Comparison of ENCODE assay signal across 9 cellular contexts in the genomic region with DNA sequence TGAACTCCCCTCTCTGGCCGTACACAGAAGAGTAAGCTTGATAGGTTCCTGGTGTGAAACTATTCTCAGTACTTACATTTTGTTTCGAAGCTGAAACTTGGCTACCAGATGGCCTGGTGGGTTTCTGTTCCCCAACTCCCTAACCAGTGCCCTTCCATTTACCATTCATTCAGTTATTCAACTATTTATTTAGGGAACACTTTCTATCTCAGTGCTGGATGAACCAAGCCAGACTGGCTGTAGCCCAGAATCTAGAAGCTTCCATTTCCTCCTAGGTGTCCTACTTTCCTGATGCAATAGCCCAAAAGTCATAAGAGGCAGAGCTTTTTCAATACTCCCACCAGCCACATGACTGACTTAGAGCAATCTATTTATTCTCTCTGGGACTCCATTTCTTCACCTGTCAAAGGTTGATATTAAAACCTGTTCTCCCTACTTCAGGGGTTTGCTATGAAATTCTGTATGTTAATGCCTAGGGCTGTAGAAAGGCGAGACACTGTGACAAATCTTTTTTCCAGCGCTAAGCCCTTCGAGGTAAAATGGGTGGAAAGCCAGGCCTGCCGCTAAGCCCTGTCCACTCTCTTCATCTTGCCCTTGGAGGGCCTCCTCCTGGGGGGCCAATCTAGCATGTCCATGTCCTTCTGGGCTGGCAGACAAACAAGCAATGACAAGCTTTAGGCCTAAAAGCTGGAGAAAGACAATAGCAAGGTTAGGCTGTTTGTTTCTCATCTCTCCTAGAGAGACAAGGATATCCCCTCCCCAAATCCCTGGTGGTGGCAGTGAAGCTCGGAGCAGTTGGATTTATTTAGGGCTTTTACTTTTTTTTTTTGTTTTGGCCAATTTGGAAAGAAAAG. TPM values are rescaled to one million over a fixed set of nuclear protein-coding genes. Genes with fewer than 3 reads are reported as not detected.
A peak's percentile ranks its signal among the peaks of the same experiment; 100 is the strongest.
DNase-seq lines count a peak whose midpoint lies in the region; ATAC-seq and TF ChIP-seq lines count a peak whose summit lies in the region.
"Had no signal": no experiment of that assay in that cellular context is flagged by ENCODE, and none has a peak within 500 bp of the region (broad histone marks: within the 10 kb centered on the region; RNA-seq: fewer than 3 reads in every experiment).

No MANE protein-coding gene starts in this region.

- H3K4me1 Mint-ChIP-seq in glutamatergic neuron (ENCODE audit: low read depth, unreplicated experiment): peaks cover 61% of the 10 kb centered on the region

- DNase-seq in SK-N-SH (no peak), PC-3 (peak; percentile 46), glutamatergic neuron (no peak), stomach (no peak), activated gamma-delta T cell treated with Interleukin-2 at 50 U/mL for 16 hours (no peak)
- no peak for DNase-seq in activated effector memory CD4-positive, alpha-beta T cell treated with anti-CD3 and anti-CD28 coated beads, Interleukin-2, amount 50 U/mL, for 16 hours
- DNase-seq: hippocampal formation had no signal

- peak overlapping the region; percentile 99 to 100 for H3K27ac ChIP-seq in SK-N-SH (ENCODE audit: low read depth in 2 of 2, low read length in 1 of 2)
- H3K27ac ChIP-seq in PC-3 (ENCODE audit: low read length): peak overlapping the region; percentile 94
- peak overlapping the region; percentile 68 to 100 (median 98) for H3K27ac ChIP-seq in stomach

- H4K20me1 ChIP-seq in SK-N-SH (ENCODE audit: insufficient read depth) (no peaks in the 10 kb centered on the region), PC-3 (ENCODE audit: low read length) (no peaks in the 10 kb centered on the region)

- H2AFZ ChIP-seq in SK-N-SH (ENCODE audit: low read depth): no peak overlapping the region; the same call in 1 of the 2 replicates
- H2AFZ ChIP-seq in PC-3 (ENCODE audit: low read length): no peak overlapping the region

- no peak for ATAC-seq in SK-N-SH treated with all-trans-retinoic acid at 6 μM for 48 hours
- ATAC-seq in PC-3: no peak
- ATAC-seq in GM21360 (IDR thresholded peaks at IDR 0.05; ENCODE audit: unreplicated experiment): no peak

- TF ChIP-seq CTCF in SK-N-SH (IDR thresholded peaks at IDR 0.05) (no peak), PC-3 (conservative IDR thresholded peaks at IDR 0.05; ENCODE audit: low read depth, low read length) (no peak), glutamatergic neuron (IDR thresholded peaks at IDR 0.05; ENCODE audit: partially characterized antibody, unreplicated experiment) (no peak), stomach (IDR thresholded peaks at IDR 0.05) (no peak)

- H3K4me3 ChIP-seq in SK-N-SH (ENCODE audit: low read depth in 2 of 2, low read length in 1 of 2) (no peak overlapping the region), PC-3 (ENCODE audit: low read length) (no peak overlapping the region), stomach (no peak overlapping the region)

- H3K4me2 ChIP-seq in SK-N-SH (peak overlapping the region; percentile 81; the same call in 1 of the 2 replicates), PC-3 (ENCODE audit: low read length) (peak overlapping the region; percentile 81)

- POLR2A ChIA-PET in SK-N-SH (lab: Yijun Ruan, JAX) (interaction anchor here (1.8 kb wide), 1 partner anchor 117 kb away, joined by 6 read pairs; no protein-coding TSS in a partner anchor), PC-3 (lab: Charles Lee; ENCODE audit: unreplicated experiment) (no interaction called here)

- H3K9me2 ChIP-seq in SK-N-SH (no peaks in the 10 kb centered on the region), PC-3 (replicated peaks; ENCODE audit: low read length) (no peaks in the 10 kb centered on the region)

- CTCF ChIA-PET in SK-N-SH (lab: Yijun Ruan, JAX): interaction anchor here (0.9 to 24.4 kb wide), 11 partner anchors 9 to 161 kb away, joined by 3 to 484 read pairs (median 4); no protein-coding TSS in a partner anchor
- CTCF ChIA-PET in PC-3 (lab: Charles Lee): interaction anchor here (0.5 kb wide), 1 partner anchor 284 kb away, joined by 5 read pairs; a partner anchor contains a TSS

- H3K9ac ChIP-seq in SK-N-SH (peak overlapping the region; percentile 75; the same call in 1 of the 2 replicates), PC-3 (ENCODE audit: low read length) (peak overlapping the region; percentile 85)

- H3K27me3 Mint-ChIP-seq in glutamatergic neuron (ENCODE audit: unreplicated experiment): peaks cover 10% of the 10 kb centered on the region

- 92% methylated on average over 7 of the region's 7 CpGs for WGBS in SK-N-SH (ENCODE audit: low lambda C conversion rate)
- WGBS in stomach, 5 donors: 67 to 78% (median 72%) methylated on average over 7 of the region's 7 CpGs

- peak overlapping the region; percentile 56 for H3K4me3 Mint-ChIP-seq in glutamatergic neuron (ENCODE audit: unreplicated experiment)

- TF ChIP-seq EP300 in SK-N-SH (IDR thresholded peaks at IDR 0.05; ENCODE audit: borderline replicate concordance in 1 of 2, low read depth in 1 of 2, low read length in 1 of 2) (no peak), stomach (IDR thresholded peaks at IDR 0.05) (no peak)

- H3K27ac Mint-ChIP-seq in glutamatergic neuron (ENCODE audit: unreplicated experiment): peak overlapping the region; percentile 79

- H3K4me1 ChIP-seq in SK-N-SH (ENCODE audit: control insufficient read depth in 1 of 2, insufficient read depth in 2 of 2, low read depth in 1 of 2, low read length in 1 of 2) (peaks cover 63 to 69% of the 10 kb centered on the region in 2 experiments), PC-3 (ENCODE audit: insufficient read depth, low read length) (peaks cover 88% of the 10 kb centered on the region), stomach (peaks cover 69 to 97% (median 89%) of the 10 kb centered on the region in 4 donors)

- H3K9me3 ChIP-seq in SK-N-SH (no peaks in the 10 kb centered on the region), PC-3 (ENCODE audit: low read length) (no peaks in the 10 kb centered on the region), stomach (no peaks in the 10 kb centered on the region)

- H3F3A ChIP-seq in SK-N-SH (replicated peaks; ENCODE audit: insufficient read depth) (peaks cover 66% of the 10 kb centered on the region), PC-3 (ENCODE audit: low read length, unreplicated experiment) (peaks cover 40% of the 10 kb centered on the region)

- H3K79me2 ChIP-seq in SK-N-SH (ENCODE audit: insufficient read depth) (peaks cover 13% of the 10 kb centered on the region; the same call in 1 of the 2 replicates), PC-3 (ENCODE audit: low read length) (peaks cover 24% of the 10 kb centered on the region)

- H3K27me3 ChIP-seq in SK-N-SH (ENCODE audit: insufficient read depth) (no peaks in the 10 kb centered on the region), PC-3 (ENCODE audit: low read length) (no peaks in the 10 kb centered on the region), stomach (no peaks in the 10 kb centered on the region)

- TF ChIP-seq POLR2A in stomach (IDR thresholded peaks at IDR 0.05): no peak

- no peak for TF ChIP-seq RAD21 in SK-N-SH (IDR thresholded peaks at IDR 0.05; ENCODE audit: low read length)

- H3K9me3 Mint-ChIP-seq in glutamatergic neuron (ENCODE audit: unreplicated experiment): peaks cover 16% of the 10 kb centered on the region

- H3K36me3 Mint-ChIP-seq in glutamatergic neuron (ENCODE audit: unreplicated experiment): no peaks in the 10 kb centered on the region

- intact Hi-C loops in PC-3 (cut with micrococcal nuclease) (no loop called here), stomach (cut with DNase I; ENCODE audit: low total_unique reads) (no loop called here)

- H3K36me3 ChIP-seq in SK-N-SH (replicated peaks in 1 of 2; ENCODE audit: control insufficient read depth in 1 of 2, insufficient read depth in 2 of 2, low read length in 1 of 2) (no peaks in the 10 kb centered on the region), PC-3 (ENCODE audit: low read depth, low read length) (no peaks in the 10 kb centered on the region), stomach (no peaks in the 10 kb centered on the region)

- no TSS peak for BruUV-seq in PC-3 (replicated peaks; lab: Mats Ljungman, UMichigan)

TF ChIP-seq in SK-N-SH, 30 proteins besides CTCF, POLR2A, EP300 and RAD21 (continues in another document):
- TF ChIP-seq, protein P1, sequence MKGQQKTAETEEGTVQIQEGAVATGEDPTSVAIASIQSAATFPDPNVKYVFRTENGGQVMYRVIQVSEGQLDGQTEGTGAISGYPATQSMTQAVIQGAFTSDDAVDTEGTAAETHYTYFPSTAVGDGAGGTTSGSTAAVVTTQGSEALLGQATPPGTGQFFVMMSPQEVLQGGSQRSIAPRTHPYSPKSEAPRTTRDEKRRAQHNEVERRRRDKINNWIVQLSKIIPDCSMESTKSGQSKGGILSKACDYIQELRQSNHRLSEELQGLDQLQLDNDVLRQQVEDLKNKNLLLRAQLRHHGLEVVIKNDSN (IDR thresholded peaks at IDR 0.05; ENCODE audit: borderline replicate concordance, low read depth): no peak
- TF ChIP-seq CHD2 (IDR thresholded peaks at IDR 0.05; ENCODE audit: low read length, partially characterized antibody) (no peak), MEF2A (IDR thresholded peaks at IDR 0.05; ENCODE audit: borderline replicate concordance, low read depth) (no peak), ELF1 (IDR thresholded peaks at IDR 0.05) (no peak), POLR2AphosphoS5 (IDR thresholded peaks at IDR 0.05; ENCODE audit: low read depth, low read length) (no peak), GABPA (IDR thresholded peaks at IDR 0.05; ENCODE audit: low read depth) (no peak), RXRA (IDR thresholded peaks at IDR 0.05; ENCODE audit: borderline replicate concordance, low read depth) (no peak)

TF ChIP-seq in SK-N-SH treated with all-trans-retinoic acid at 6 μM for 48 hours, 23 proteins besides CTCF, POLR2A, EP300 and RAD21 (continues in another document):
- TF ChIP-seq TCF4 (CRISPR knock-in tag; IDR thresholded peaks at IDR 0.05; ENCODE audit: borderline replicate concordance) (no peak), ZFP3 (CRISPR knock-in tag; IDR thresholded peaks at IDR 0.05) (no peak)
- TF ChIP-seq, protein P2, sequence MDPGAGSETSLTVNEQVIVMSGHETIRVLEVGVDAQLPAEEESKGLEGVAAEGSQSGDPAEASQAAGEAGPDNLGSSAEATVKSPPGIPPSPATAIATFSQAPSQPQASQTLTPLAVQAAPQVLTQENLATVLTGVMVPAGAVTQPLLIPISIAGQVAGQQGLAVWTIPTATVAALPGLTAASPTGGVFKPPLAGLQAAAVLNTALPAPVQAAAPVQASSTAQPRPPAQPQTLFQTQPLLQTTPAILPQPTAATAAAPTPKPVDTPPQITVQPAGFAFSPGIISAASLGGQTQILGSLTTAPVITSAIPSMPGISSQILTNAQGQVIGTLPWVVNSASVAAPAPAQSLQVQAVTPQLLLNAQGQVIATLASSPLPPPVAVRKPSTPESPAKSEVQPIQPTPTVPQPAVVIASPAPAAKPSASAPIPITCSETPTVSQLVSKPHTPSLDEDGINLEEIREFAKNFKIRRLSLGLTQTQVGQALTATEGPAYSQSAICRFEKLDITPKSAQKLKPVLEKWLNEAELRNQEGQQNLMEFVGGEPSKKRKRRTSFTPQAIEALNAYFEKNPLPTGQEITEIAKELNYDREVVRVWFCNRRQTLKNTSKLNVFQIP (CRISPR knock-in tag; IDR thresholded peaks at IDR 0.05; ENCODE audit: borderline replicate concordance, low read depth): no peak

RNA-seq across cellular contexts. Expression of a gene that starts 8.2 kb away (rescaled TPM):
- polyA plus RNA-seq in SK-N-SH (2012; rRNA removed) (10.9 and 17.1 TPM in 2 replicates), stomach (10 to 100 TPM in 2 of 3 donors, 1 to 10 TPM in 1; 8.5 to 17.7 (median 10.5) TPM)
- 9.1 and 14.4 TPM in 2 replicates for polyA plus RNA-seq in SK-N-SH (2012; cell fraction: cytosol; rRNA removed)
- 16.2 and 16.9 TPM in 2 replicates for polyA plus RNA-seq in SK-N-SH (2012; cell fraction: nucleus; rRNA removed)
- total RNA-seq in PC-3 (2014; rRNA removed) (113 and 146 TPM in 2 replicates), glutamatergic neuron (ENCODE audit: unreplicated experiment) (23.3 TPM), stomach (10 to 100 TPM in 4 of 5 donors, 1 to 10 TPM in 1; 5.3 to 43.6 (median 28.4) TPM)
